8 cellular contexts compared by ENCODE assay signal in genomic region chr12:103161582-103161981, GRCh38.
"Had no signal": no experiment of that assay in that cellular context is flagged by ENCODE, and none has a peak within 500 bp of the region (broad histone marks: within the 10 kb centered on the region; RNA-seq: fewer than 3 reads in every experiment).

No MANE protein-coding gene starts in this region.

- H3K36me3 ChIP-seq: HAP-1 had no signal

- ATAC-seq: HCT116, K562 had no signal

- H3K4me1 ChIP-seq: HAP-1 had no signal

- DNase-seq: GOT3, H7, HFFc6, IMR-90 had no signal

- H3K27ac Mint-ChIP-seq: HFFc6 had no signal

- H3K9me3 ChIP-seq: HAP-1 had no signal

- H3K4me3 Mint-ChIP-seq: HFFc6 had no signal

- H3K4me3 ChIP-seq: HAP-1, K562 had no signal

- H3K27ac ChIP-seq: HL-60 had no signal

- FAIRE-seq: K562 had no signal
